13 cellular contexts compared by ENCODE assay signal in the genomic region with DNA sequence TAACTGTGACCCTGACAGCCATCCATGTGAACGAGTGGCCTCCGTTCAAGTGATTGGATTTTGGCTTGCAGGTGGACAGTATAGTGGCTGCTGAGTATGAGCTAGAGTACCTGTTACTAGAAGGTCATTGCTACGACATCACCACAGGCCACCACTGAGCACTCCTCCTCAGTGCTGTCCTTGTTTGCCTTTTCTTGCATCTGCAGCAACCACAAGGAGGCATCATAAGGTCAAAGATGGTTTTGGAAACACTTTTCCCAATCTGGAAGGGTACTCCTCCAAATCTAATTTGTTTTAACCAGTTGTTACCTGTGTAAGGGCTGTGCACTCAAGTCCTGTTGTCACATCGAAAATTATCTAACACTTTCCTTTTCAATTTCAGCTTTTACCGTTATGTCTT.
DNase-seq lines count a peak whose midpoint lies in the region; ATAC-seq, FAIRE-seq and TF ChIP-seq lines count a peak whose summit lies in the region.
"Had no signal": no experiment of that assay in that cellular context is flagged by ENCODE, and none has a peak within 500 bp of the region (broad histone marks: within the 10 kb centered on the region; RNA-seq: fewer than 3 reads in every experiment).

No MANE protein-coding gene starts in this region.

- TF ChIP-seq CTCF in A549 (IDR thresholded peaks at IDR 0.05) (no peak; the same call in 2 of the 3 replicates), WI38 (IDR thresholded peaks at IDR 0.05; ENCODE audit: low read depth, low read length) (peak; percentile 33; the same call in 1 of the 2 replicates)

- WGBS in A549 (ENCODE audit: missing lambda C conversion rate) = 84% methylated on average over 5 of the region's 5 CpGs
- WGBS in GM23248 (ENCODE audit: low coverage in 1 of 2, low lambda C conversion rate in 2 of 2, missing lambda C conversion rate in 2 of 2), 2 experiments = 84 to 86% methylated on average over 5 of the region's 5 CpGs
- WGBS in iPS DF 6.9 (ENCODE audit: insufficient coverage, insufficient read length) = no CpG with 5 or more reads among the region's 5 CpGs

- no peak overlapping the region for H3K27ac Mint-ChIP-seq in stimulated activated naive CD8-positive, alpha-beta T cell treated with anti-CD3 and anti-CD28 coated beads, Interleukin-15, amount 100 ng/mL, for 72 hours

- H3K9ac ChIP-seq in GM23248 = no peak overlapping the region

- CTCF ChIA-PET in A549 (lab: Yijun Ruan, JAX) = interaction anchor here (0.8 to 1.7 kb wide), 3 partner anchors 41 to 137 kb away, joined by 3 to 6 read pairs (median 3); no protein-coding TSS in a partner anchor

- no peak overlapping the region for H2AFZ ChIP-seq in GM23248

- peaks cover 12% of the 10 kb centered on the region for H3K4me1 Mint-ChIP-seq in stimulated activated naive CD8-positive, alpha-beta T cell treated with anti-CD3 and anti-CD28 coated beads, Interleukin-15, amount 100 ng/mL, for 72 hours

- H3K4me3 Mint-ChIP-seq in stimulated activated naive CD8-positive, alpha-beta T cell treated with anti-CD3 and anti-CD28 coated beads, Interleukin-15, amount 100 ng/mL, for 72 hours = no peak overlapping the region
- H3K4me3 Mint-ChIP-seq: CD8-positive, alpha-beta memory T cell; central memory CD8-positive, alpha-beta T cell had no signal

- no peak for TF ChIP-seq POLR2A in A549 (IDR thresholded peaks at IDR 0.05; ENCODE audit: low read length)

- H3K9me2 ChIP-seq in GM23248 (ENCODE audit: insufficient read depth) = no peaks in the 10 kb centered on the region

- ATAC-seq in A549 = peak; percentile 77 to 78
- no peak for ATAC-seq in stimulated activated naive CD8-positive, alpha-beta T cell treated with anti-CD3 and anti-CD28 coated beads, Interleukin-15, amount 100 ng/mL, for 72 hours
- no peak for ATAC-seq in HG03521 (IDR thresholded peaks at IDR 0.05; ENCODE audit: unreplicated experiment)

- TF ChIP-seq EP300 in A549 (IDR thresholded peaks at IDR 0.05) = no peak

- peaks cover 8% of the 10 kb centered on the region; the same call in 1 of the 2 replicates for H3F3A ChIP-seq in GM23248 (ENCODE audit: insufficient read depth)

- no peaks in the 10 kb centered on the region for H3K79me2 ChIP-seq in GM23248 (ENCODE audit: insufficient read depth)

- H3K27ac ChIP-seq in A549 (no peak overlapping the region), GM23248 (no peak overlapping the region), iPS DF 6.9 (ENCODE audit: low read length) (no peak overlapping the region)
- H3K27ac ChIP-seq: ovary had no signal

- in situ Hi-C loops in GM23248 (cut with MboI) = no loop called here

- no peaks in the 10 kb centered on the region for H3K27me3 ChIP-seq in GM23248 (replicated peaks; ENCODE audit: insufficient read depth)
- no peaks in the 10 kb centered on the region for H3K27me3 ChIP-seq in iPS DF 6.9 (ENCODE audit: control insufficient read depth, insufficient read depth, low read length)
- H3K27me3 ChIP-seq: ovary had no signal

- H3K4me1 ChIP-seq in A549 = no peaks in the 10 kb centered on the region
- no peaks in the 10 kb centered on the region for H3K4me1 ChIP-seq in GM23248 (ENCODE audit: insufficient read depth)
- no peaks in the 10 kb centered on the region for H3K4me1 ChIP-seq in iPS DF 6.9 (ENCODE audit: control insufficient read depth, insufficient read depth, low read length)

- H3K4me3 ChIP-seq in A549 = no peak overlapping the region
- H3K4me3 ChIP-seq in GM23248 = no peak overlapping the region
- H3K4me3 ChIP-seq in WI38 (ENCODE audit: low read depth, low read length) = no peak overlapping the region
- no peak overlapping the region for H3K4me3 ChIP-seq in iPS DF 6.9 (ENCODE audit: low read length)
- H3K4me3 ChIP-seq: ovary had no signal

- no peak for FAIRE-seq in A549 (lab: Jason Lieb, UNC)

- no peaks in the 10 kb centered on the region for H4K20me1 ChIP-seq in GM23248 (ENCODE audit: insufficient read depth)

- H3K4me2 ChIP-seq in A549 (no peak overlapping the region), GM23248 (ENCODE audit: unreplicated experiment) (no peak overlapping the region)

- H3K9me3 Mint-ChIP-seq in stimulated activated naive CD8-positive, alpha-beta T cell treated with anti-CD3 and anti-CD28 coated beads, Interleukin-15, amount 100 ng/mL, for 72 hours = no peaks in the 10 kb centered on the region
- H3K9me3 Mint-ChIP-seq: CD8-positive, alpha-beta memory T cell; central memory CD8-positive, alpha-beta T cell had no signal

- POLR2A ChIA-PET in A549 (lab: Yijun Ruan, JAX) = no interaction called here

- DNase-seq in A549 (ENCODE audit: low read depth in 1 of 2, low spot score in 1 of 2) = peak in 1 of 2 experiments; percentile 35
- DNase-seq in GM23248 = peak; percentile 25
- peak; percentile 9 for DNase-seq in iPS DF 6.9 (ENCODE audit: low read depth, low spot score)
- DNase-seq in stimulated activated naive CD8-positive, alpha-beta T cell treated with anti-CD3 and anti-CD28 coated beads, Interleukin-15, amount 100 ng/mL, for 72 hours = no peak
- DNase-seq in NCI-H1048 (lab: John Stamatoyannopoulos, UW) = no peak
- DNase-seq in stimulated activated CD8-positive, alpha-beta memory T cell treated with anti-CD3 and anti-CD28 coated beads, Interleukin-4, amount 100 ng/mL, for 48 hours = no peak
- DNase-seq: CD8-positive, alpha-beta memory T cell; hypothalamus; Karpas-422; ovary had no signal

- no peaks in the 10 kb centered on the region for H3K27me3 Mint-ChIP-seq in stimulated activated naive CD8-positive, alpha-beta T cell treated with anti-CD3 and anti-CD28 coated beads, Interleukin-15, amount 100 ng/mL, for 72 hours
- H3K27me3 Mint-ChIP-seq: central memory CD8-positive, alpha-beta T cell had no signal

- peak; percentile 29 to 44; a peak in 1 of 5 replicates for TF ChIP-seq RAD21 in A549 (conservative IDR thresholded peaks at IDR 0.05 in 1 of 2, IDR thresholded peaks at IDR 0.05 in 1 of 2)

- H3K36me3 ChIP-seq in GM23248 (ENCODE audit: low read depth) (peaks cover 74% of the 10 kb centered on the region), iPS DF 6.9 (ENCODE audit: control insufficient read depth, insufficient read depth, low read length) (peaks cover 12% of the 10 kb centered on the region; the same call in 1 of the 2 replicates)
- H3K36me3 ChIP-seq: ovary had no signal

- H3K9me3 ChIP-seq in A549 (no peaks in the 10 kb centered on the region), GM23248 (ENCODE audit: low read depth) (no peaks in the 10 kb centered on the region), iPS DF 6.9 (ENCODE audit: control insufficient read depth, insufficient read depth, low read length) (no peaks in the 10 kb centered on the region)
- H3K9me3 ChIP-seq: ovary had no signal

TF ChIP-seq in A549, 52 proteins besides CTCF, POLR2A, EP300 and RAD21 (continues in another document):
- TF ChIP-seq RCOR1 (IDR thresholded peaks at IDR 0.05; ENCODE audit: low read depth, low read length) = no peak
- no peak for TF ChIP-seq MYC (IDR thresholded peaks at IDR 0.05; ENCODE audit: borderline replicate concordance, low read length)
- TF ChIP-seq, protein P1, sequence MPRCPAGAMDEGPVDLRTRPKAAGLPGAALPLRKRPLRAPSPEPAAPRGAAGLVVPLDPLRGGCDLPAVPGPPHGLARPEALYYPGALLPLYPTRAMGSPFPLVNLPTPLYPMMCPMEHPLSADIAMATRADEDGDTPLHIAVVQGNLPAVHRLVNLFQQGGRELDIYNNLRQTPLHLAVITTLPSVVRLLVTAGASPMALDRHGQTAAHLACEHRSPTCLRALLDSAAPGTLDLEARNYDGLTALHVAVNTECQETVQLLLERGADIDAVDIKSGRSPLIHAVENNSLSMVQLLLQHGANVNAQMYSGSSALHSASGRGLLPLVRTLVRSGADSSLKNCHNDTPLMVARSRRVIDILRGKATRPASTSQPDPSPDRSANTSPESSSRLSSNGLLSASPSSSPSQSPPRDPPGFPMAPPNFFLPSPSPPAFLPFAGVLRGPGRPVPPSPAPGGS (IDR thresholded peaks at IDR 0.05) = no peak
- no peak for TF ChIP-seq EHF (CRISPR knock-in tag; IDR thresholded peaks at IDR 0.05)
- TF ChIP-seq, protein P2, sequence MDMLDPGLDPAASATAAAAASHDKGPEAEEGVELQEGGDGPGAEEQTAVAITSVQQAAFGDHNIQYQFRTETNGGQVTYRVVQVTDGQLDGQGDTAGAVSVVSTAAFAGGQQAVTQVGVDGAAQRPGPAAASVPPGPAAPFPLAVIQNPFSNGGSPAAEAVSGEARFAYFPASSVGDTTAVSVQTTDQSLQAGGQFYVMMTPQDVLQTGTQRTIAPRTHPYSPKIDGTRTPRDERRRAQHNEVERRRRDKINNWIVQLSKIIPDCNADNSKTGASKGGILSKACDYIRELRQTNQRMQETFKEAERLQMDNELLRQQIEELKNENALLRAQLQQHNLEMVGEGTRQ (IDR thresholded peaks at IDR 0.05) = no peak
- no peak for TF ChIP-seq KDM1A (IDR thresholded peaks at IDR 0.05; ENCODE audit: low read depth)
- TF ChIP-seq, protein P3, sequence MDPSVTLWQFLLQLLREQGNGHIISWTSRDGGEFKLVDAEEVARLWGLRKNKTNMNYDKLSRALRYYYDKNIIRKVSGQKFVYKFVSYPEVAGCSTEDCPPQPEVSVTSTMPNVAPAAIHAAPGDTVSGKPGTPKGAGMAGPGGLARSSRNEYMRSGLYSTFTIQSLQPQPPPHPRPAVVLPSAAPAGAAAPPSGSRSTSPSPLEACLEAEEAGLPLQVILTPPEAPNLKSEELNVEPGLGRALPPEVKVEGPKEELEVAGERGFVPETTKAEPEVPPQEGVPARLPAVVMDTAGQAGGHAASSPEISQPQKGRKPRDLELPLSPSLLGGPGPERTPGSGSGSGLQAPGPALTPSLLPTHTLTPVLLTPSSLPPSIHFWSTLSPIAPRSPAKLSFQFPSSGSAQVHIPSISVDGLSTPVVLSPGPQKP (IDR thresholded peaks at IDR 0.05; ENCODE audit: low read depth, low read length) = no peak
- TF ChIP-seq HEYL (CRISPR knock-in tag; IDR thresholded peaks at IDR 0.05) = no peak
- no peak for TF ChIP-seq ZNF302 (CRISPR knock-in tag; IDR thresholded peaks at IDR 0.05)
- TF ChIP-seq POLR2AphosphoS2 (conservative IDR thresholded peaks at IDR 0.05; ENCODE audit: low read length) = no peak
- no peak for TF ChIP-seq MAZ (IDR thresholded peaks at IDR 0.05; ENCODE audit: borderline replicate concordance, low read depth, low read length)
- TF ChIP-seq, protein P4, sequence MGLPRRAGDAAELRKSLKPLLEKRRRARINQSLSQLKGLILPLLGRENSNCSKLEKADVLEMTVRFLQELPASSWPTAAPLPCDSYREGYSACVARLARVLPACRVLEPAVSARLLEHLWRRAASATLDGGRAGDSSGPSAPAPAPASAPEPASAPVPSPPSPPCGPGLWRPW (IDR thresholded peaks at IDR 0.05) = no peak

Comparison
In these comparisons a context has a peak if more than half of its experiments do, and no peak if none do; other contexts are left out.
1. ATAC-seq: peak in A549 (2 of 2); none in stimulated activated naive CD8-positive, alpha-beta T cell treated with anti-CD3 and anti-CD28 coated beads, Interleukin-15, amount 100 ng/mL, for 72 hours (single experiment) and HG03521 (single experiment).
2. DNase-seq: peak in GM23248 (single experiment) and iPS DF 6.9 (single experiment); none in stimulated activated naive CD8-positive, alpha-beta T cell treated with anti-CD3 and anti-CD28 coated beads, Interleukin-15, amount 100 ng/mL, for 72 hours (0 of 2), NCI-H1048 (single experiment) and stimulated activated CD8-positive, alpha-beta memory T cell treated with anti-CD3 and anti-CD28 coated beads, Interleukin-4, amount 100 ng/mL, for 48 hours (single experiment).